26 cellular contexts compared by ENCODE assay signal in genomic region chr1:78591971-78592370, GRCh38. TPM values are rescaled to one million over a fixed set of nuclear protein-coding genes. Genes with fewer than 3 reads are reported as not detected.
"Had no signal": no experiment of that assay in that cellular context is flagged by ENCODE, and none has a peak within 500 bp of the region (broad histone marks: within the 10 kb centered on the region; RNA-seq: fewer than 3 reads in every experiment).

No MANE protein-coding gene starts in this region.

- H3K4me1 ChIP-seq: breast epithelium, colonic mucosa, esophagus muscularis mucosa, thyroid gland, upper lobe of right lung had no signal

- ATAC-seq: activated T-cell treated with anti-CD3 and anti-CD28 coated beads, Interleukin-2, amount 50 U/mL, for 72 hours; sciatic nerve; upper lobe of right lung had no signal

- H3K27me3 ChIP-seq: breast epithelium, colonic mucosa, dorsolateral prefrontal cortex, esophagus muscularis mucosa, thyroid gland, upper lobe of right lung had no signal

- DNase-seq: activated CD4-positive, alpha-beta memory T cell treated with anti-CD3 and anti-CD28 coated beads for 36 hours; activated CD4-positive, alpha-beta T cell treated with anti-CD3 and anti-CD28 coated beads for 48 hours; activated CD4-positive, CD25-positive, alpha-beta regulatory T cell; activated effector memory CD4-positive, alpha-beta T cell treated with Interleukin-2 at 50 U/mL for 16 hours; activated naive CD4-positive, alpha-beta T cell treated with anti-CD3 and anti-CD28 coated beads for 36 hours; activated naive CD8-positive, alpha-beta T cell treated with anti-CD3 and anti-CD28 coated beads, Interleukin-2, amount 10 ng/mL, durations not matched to agents 7 days and 5 days; activated T-cell treated with anti-CD3 and anti-CD28 coated beads, Interleukin-2, amount 50 U/mL, for 72 hours; amniotic stem cell; colonic mucosa; dorsolateral prefrontal cortex; foreskin melanocyte; hippocampal formation; naive B cell; nucleus accumbens; posterior cingulate gyrus; stimulated activated CD4-positive, alpha-beta T cell treated with anti-CD3 and anti-CD28 coated beads, Interleukin-15, amount 100 ng/mL, for 24 hours; stimulated activated CD8-positive, alpha-beta memory T cell treated with anti-CD3 and anti-CD28 coated beads, Interleukin-4, amount 100 ng/mL, for 48 hours; stimulated activated naive CD4-positive, alpha-beta T cell; T1000; thyroid gland; upper lobe of right lung had no signal

- H3K4me3 ChIP-seq: breast epithelium, colonic mucosa, dorsolateral prefrontal cortex, esophagus muscularis mucosa, smooth muscle cell, thyroid gland, upper lobe of right lung had no signal

- H3K27ac ChIP-seq: breast epithelium, colonic mucosa, dorsolateral prefrontal cortex, esophagus muscularis mucosa, thyroid gland, upper lobe of right lung had no signal

- H3K4me2 ChIP-seq: smooth muscle cell had no signal

- H3K9me3 ChIP-seq: colonic mucosa, thyroid gland, upper lobe of right lung had no signal

- H3K36me3 ChIP-seq: breast epithelium, colonic mucosa, esophagus muscularis mucosa, thyroid gland, upper lobe of right lung had no signal

RNA-seq across cellular contexts. Expression of gene IFI44L, which starts 28.3 kb away (rescaled TPM):
- total RNA-seq: smooth muscle cell had no signal
- polyA plus RNA-seq: smooth muscle cell had no signal

RNA-seq across cellular contexts. Expression of gene IFI44, which starts 57.7 kb away (rescaled TPM):
- total RNA-seq: smooth muscle cell had no signal
- polyA plus RNA-seq: neural cell had no signal
